28 cellular contexts compared by ENCODE assay signal in genomic region chrX:101176439-101176838, GRCh38. TPM values are rescaled to one million over a fixed set of nuclear protein-coding genes. Genes with fewer than 3 reads are reported as not detected.
"Had no signal": no experiment of that assay in that cellular context is flagged by ENCODE, and none has a peak within 500 bp of the region (broad histone marks: within the 10 kb centered on the region; RNA-seq: fewer than 3 reads in every experiment).

No MANE protein-coding gene starts in this region.

- H3K27me3 Mint-ChIP-seq: activated CD4-positive, alpha-beta memory T cell treated with anti-CD3 and anti-CD28 coated beads, Interleukin-2, amount 10 ng/mL, durations not matched to agents 7 days and 5 days had no signal

- H3K4me1 ChIP-seq: adrenal gland, SJCRH30 had no signal

- DNase-seq: activated CD4-positive, alpha-beta memory T cell treated with anti-CD3 and anti-CD28 coated beads, Interleukin-2, amount 10 ng/mL, durations not matched to agents 7 days and 5 days; activated CD4-positive, alpha-beta T cell treated with anti-CD3 and anti-CD28 coated beads for 1 hour; activated CD4-positive, alpha-beta T cell treated with anti-CD3 and anti-CD28 coated beads for 48 hours; activated CD4-positive, CD25-positive, alpha-beta regulatory T cell; activated gamma-delta T cell treated with Interleukin-2 at 50 U/mL for 16 hours; activated naive CD4-positive, alpha-beta T cell treated with anti-CD3 and anti-CD28 coated beads for 36 hours; activated T-cell treated with anti-CD3 and anti-CD28 coated beads, Interleukin-2, amount 50 U/mL, for 24 hours; adrenal gland; brain microvascular endothelial cell; Karpas-422; NCI-H1048; NCI-H1436 treated with DMSO at 0.1 percent for 48 hours; NCI-H1694 treated with DMSO at 0.1 percent for 48 hours; NCI-H2029 treated with DMSO at 0.1 percent for 48 hours; NCI-H2107; NCI-H2171; NCI-H510A; NCI-H526; NCI-H748 treated with DMSO at 0.1 percent for 48 hours; NK-92 treated with Interleukin-12 subunit alpha and Interleukin-12 subunit beta, amount 100 ng/mL, for 24 hours; SHP77; SJCRH30; T1000; WERI-Rb-1 had no signal

- H3K27ac Mint-ChIP-seq: activated CD4-positive, alpha-beta memory T cell treated with anti-CD3 and anti-CD28 coated beads, Interleukin-2, amount 10 ng/mL, durations not matched to agents 7 days and 5 days; activated naive CD4-positive, alpha-beta T cell treated with anti-CD3 and anti-CD28 coated beads for 36 hours; activated naive CD4-positive, alpha-beta T cell treated with anti-CD3 and anti-CD28 coated beads, Interleukin-2, amount 50 U/mL, for 72 hours; activated T-cell treated with anti-CD3 and anti-CD28 coated beads, Interleukin-2, amount 50 U/mL, for 24 hours; activated T-helper 1 cell treated with anti-CD3 and anti-CD28 coated beads, Interleukin-12 subunit alpha, Interleukin-12 subunit beta, Interleukin-2, Interleukin-4 antibody, amounts not matched to agents 30 ng/mL and 10 ng/mL and 1 ng/mL, durations not matched to agents 14 hours and 24 hours and 36 hours had no signal

- H3K4me3 Mint-ChIP-seq: activated CD4-positive, alpha-beta memory T cell treated with anti-CD3 and anti-CD28 coated beads, Interleukin-2, amount 10 ng/mL, durations not matched to agents 7 days and 5 days; activated naive CD4-positive, alpha-beta T cell treated with anti-CD3 and anti-CD28 coated beads for 36 hours; activated T-cell treated with anti-CD3 and anti-CD28 coated beads, Interleukin-2, amount 50 U/mL, for 24 hours; activated T-helper 1 cell treated with anti-CD3 and anti-CD28 coated beads, Interleukin-12 subunit alpha, Interleukin-12 subunit beta, Interleukin-2, Interleukin-4 antibody, amounts not matched to agents 30 ng/mL and 10 ng/mL and 1 ng/mL, durations not matched to agents 14 hours and 24 hours and 36 hours had no signal

- H3K27me3 ChIP-seq: adrenal gland, brain microvascular endothelial cell, SJCRH30 had no signal

- H3K9me3 ChIP-seq: adrenal gland, SJCRH30 had no signal

- H3K4me3 ChIP-seq: adrenal gland, SJCRH30, SK-N-MC had no signal

- H3K36me3 Mint-ChIP-seq: activated naive CD4-positive, alpha-beta T cell treated with anti-CD3 and anti-CD28 coated beads, Interleukin-2, amount 50 U/mL, for 72 hours had no signal

- H3K4me1 Mint-ChIP-seq: activated CD4-positive, alpha-beta memory T cell treated with anti-CD3 and anti-CD28 coated beads, Interleukin-2, amount 10 ng/mL, durations not matched to agents 7 days and 5 days had no signal

- ATAC-seq: activated naive CD4-positive, alpha-beta T cell treated with anti-CD3 and anti-CD28 coated beads, Interleukin-2, amount 50 U/mL, for 72 hours had no signal

- H3K9me3 Mint-ChIP-seq: activated CD4-positive, alpha-beta memory T cell treated with anti-CD3 and anti-CD28 coated beads, Interleukin-2, amount 10 ng/mL, durations not matched to agents 7 days and 5 days; activated naive CD4-positive, alpha-beta T cell treated with anti-CD3 and anti-CD28 coated beads, Interleukin-2, amount 50 U/mL, for 72 hours; activated T-cell treated with anti-CD3 and anti-CD28 coated beads, Interleukin-2, amount 50 U/mL, for 24 hours; activated T-helper 1 cell treated with anti-CD3 and anti-CD28 coated beads, Interleukin-12 subunit alpha, Interleukin-12 subunit beta, Interleukin-2, Interleukin-4 antibody, amounts not matched to agents 30 ng/mL and 10 ng/mL and 1 ng/mL, durations not matched to agents 14 hours and 24 hours and 36 hours had no signal

- H3K36me3 ChIP-seq: adrenal gland, brain microvascular endothelial cell, SJCRH30, WERI-Rb-1 had no signal

- H3K27ac ChIP-seq: adrenal gland, brain microvascular endothelial cell, SJCRH30, SK-N-MC, WERI-Rb-1 had no signal

RNA-seq across cellular contexts. Expression of gene DRP2, which starts 43.1 kb away (rescaled TPM):
- total RNA-seq: cardiac septum had no signal
